17 cellular contexts compared by ENCODE assay signal in the genomic region with DNA sequence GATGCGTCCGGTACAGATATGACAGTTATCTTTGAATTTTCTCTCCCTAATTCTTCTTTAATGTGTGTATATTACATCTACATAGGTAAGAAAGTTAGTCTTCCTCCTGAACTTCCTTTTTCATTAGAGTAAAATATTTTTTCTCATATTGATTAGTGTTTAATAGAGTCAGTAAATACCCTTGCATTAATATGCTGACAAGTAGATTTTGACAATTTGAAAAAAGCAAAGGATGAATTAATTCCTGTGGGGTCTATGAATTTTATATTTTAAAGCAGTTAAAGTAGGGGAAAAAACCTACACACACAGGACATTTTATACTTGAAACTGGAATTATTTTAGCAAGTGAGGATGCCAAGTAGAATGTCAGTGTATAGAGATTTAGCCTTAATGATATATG. TPM values are rescaled to one million over a fixed set of nuclear protein-coding genes. Genes with fewer than 3 reads are reported as not detected.
A peak's percentile ranks its signal among the peaks of the same experiment; 100 is the strongest.
DNase-seq lines count a peak whose midpoint lies in the region; ATAC-seq, FAIRE-seq and TF ChIP-seq lines count a peak whose summit lies in the region.
"Had no signal": no experiment of that assay in that cellular context is flagged by ENCODE, and none has a peak within 500 bp of the region (broad histone marks: within the 10 kb centered on the region; RNA-seq: fewer than 3 reads in every experiment).

No MANE protein-coding gene starts in this region.

- POLR2A ChIA-PET in activated CD4-positive, alpha-beta memory T cell treated with anti-CD3 and anti-CD28 coated beads for 36 hours (lab: Charles Lee) = interaction anchor here (1.0 to 1.3 kb wide), 4 partner anchors 10 to 124 kb away, joined by 3 to 6 read pairs (median 4); partner anchors contain the start of gene OTUD1
- POLR2A ChIA-PET in activated CD4-positive, alpha-beta memory T cell treated with anti-CD3 and anti-CD28 coated beads, Interleukin-2, amount 10 ng/mL, durations not matched to agents 7 days and 5 days (lab: Charles Lee) = interaction anchor here (0.9 to 3.5 kb wide), 3 partner anchors 9 to 85 kb away, joined by 4 to 33 read pairs (median 4); partner anchors contain the start of gene OTUD1
- POLR2A ChIA-PET in activated B cell treated with CpG ODN at 0.5 μM for 24 hours (lab: Charles Lee) = interaction anchor here (0.7 to 8.6 kb wide), 3 partner anchors 9 to 74 kb away, joined by 3 to 137 read pairs (median 6); partner anchors contain the start of gene OTUD1

- H3K9me3 ChIP-seq in DOHH2 (ENCODE audit: control insufficient read depth, insufficient read depth, low read length) = 0 out of 2 replicates have a peak, but pooled peaks cover 4% of the 10 kb centered on the region
- H3K9me3 ChIP-seq in small intestine (ENCODE audit: control insufficient read depth, low read depth) = no peaks in the 10 kb centered on the region
- no peaks in the 10 kb centered on the region for H3K9me3 ChIP-seq in smooth muscle cell (replicated peaks; ENCODE audit: low read depth)
- H3K9me3 ChIP-seq: heart left ventricle had no signal

- H3K9ac ChIP-seq in smooth muscle cell (ENCODE audit: low read depth) = no peak overlapping the region

- peaks cover 7% of the 10 kb centered on the region for H3K36me3 Mint-ChIP-seq in activated CD4-positive, alpha-beta memory T cell treated with anti-CD3 and anti-CD28 coated beads for 36 hours
- H3K36me3 Mint-ChIP-seq in activated CD4-positive, alpha-beta memory T cell treated with anti-CD3 and anti-CD28 coated beads, Interleukin-2, amount 10 ng/mL, durations not matched to agents 7 days and 5 days (ENCODE audit: low read depth) = peaks cover 14% of the 10 kb centered on the region
- peaks cover 22% of the 10 kb centered on the region for H3K36me3 Mint-ChIP-seq in activated B cell treated with CpG ODN at 0.5 μM for 24 hours (ENCODE audit: low read depth)
- no peaks in the 10 kb centered on the region for H3K36me3 Mint-ChIP-seq in natural killer cell treated with Interleukin-12 subunit alpha and Interleukin-12 subunit beta and Interleukin-15 and Interleukin-18, amount 100 ng/mL, for 72 hours

- H3K4me3 Mint-ChIP-seq in activated CD4-positive, alpha-beta memory T cell treated with anti-CD3 and anti-CD28 coated beads for 36 hours = no peak overlapping the region
- H3K4me3 Mint-ChIP-seq in activated CD4-positive, alpha-beta memory T cell treated with anti-CD3 and anti-CD28 coated beads, Interleukin-2, amount 10 ng/mL, durations not matched to agents 7 days and 5 days = no peak overlapping the region
- peak overlapping the region; percentile 77 for H3K4me3 Mint-ChIP-seq in activated B cell treated with CpG ODN at 0.5 μM for 24 hours
- peak overlapping the region; percentile 55 for H3K4me3 Mint-ChIP-seq in natural killer cell treated with Interleukin-12 subunit alpha and Interleukin-12 subunit beta and Interleukin-15 and Interleukin-18, amount 100 ng/mL, for 72 hours
- H3K4me3 Mint-ChIP-seq: nephron progenitor cell, WTC11 had no signal

- no peak for DNase-seq in activated CD4-positive, alpha-beta memory T cell treated with anti-CD3 and anti-CD28 coated beads for 36 hours
- no peak for DNase-seq in activated CD4-positive, alpha-beta memory T cell treated with anti-CD3 and anti-CD28 coated beads, Interleukin-2, amount 10 ng/mL, durations not matched to agents 7 days and 5 days
- DNase-seq in activated B cell treated with CpG ODN at 0.5 μM for 24 hours (no peak), small intestine (no peak), left cardiac atrium (no peak), smooth muscle cell (lab: John Stamatoyannopoulos, UW; ENCODE audit: unreplicated experiment) (no peak)
- DNase-seq in natural killer cell treated with Interleukin-12 subunit alpha and Interleukin-12 subunit beta and Interleukin-15 and Interleukin-18, amount 100 ng/mL, for 72 hours (ENCODE audit: low spot score) = no peak
- DNase-seq: ACHN; amniotic stem cell; effector memory CD4-positive, alpha-beta T cell; heart left ventricle; NCI-H146; nephron progenitor cell had no signal

- H2AFZ ChIP-seq in smooth muscle cell (ENCODE audit: low read depth) = no peak overlapping the region

- H3K27me3 Mint-ChIP-seq in activated CD4-positive, alpha-beta memory T cell treated with anti-CD3 and anti-CD28 coated beads for 36 hours = no peaks in the 10 kb centered on the region
- no peaks in the 10 kb centered on the region for H3K27me3 Mint-ChIP-seq in activated CD4-positive, alpha-beta memory T cell treated with anti-CD3 and anti-CD28 coated beads, Interleukin-2, amount 10 ng/mL, durations not matched to agents 7 days and 5 days
- H3K27me3 Mint-ChIP-seq in activated B cell treated with CpG ODN at 0.5 μM for 24 hours = no peaks in the 10 kb centered on the region
- no peaks in the 10 kb centered on the region for H3K27me3 Mint-ChIP-seq in natural killer cell treated with Interleukin-12 subunit alpha and Interleukin-12 subunit beta and Interleukin-15 and Interleukin-18, amount 100 ng/mL, for 72 hours

- H3K9me3 Mint-ChIP-seq in activated CD4-positive, alpha-beta memory T cell treated with anti-CD3 and anti-CD28 coated beads for 36 hours = no peaks in the 10 kb centered on the region
- H3K9me3 Mint-ChIP-seq in activated CD4-positive, alpha-beta memory T cell treated with anti-CD3 and anti-CD28 coated beads, Interleukin-2, amount 10 ng/mL, durations not matched to agents 7 days and 5 days = no peaks in the 10 kb centered on the region
- H3K9me3 Mint-ChIP-seq in activated B cell treated with CpG ODN at 0.5 μM for 24 hours = no peaks in the 10 kb centered on the region
- no peaks in the 10 kb centered on the region for H3K9me3 Mint-ChIP-seq in natural killer cell treated with Interleukin-12 subunit alpha and Interleukin-12 subunit beta and Interleukin-15 and Interleukin-18, amount 100 ng/mL, for 72 hours
- H3K9me3 Mint-ChIP-seq: nephron progenitor cell, WTC11 had no signal

- 83 to 92% (median 91%) methylated on average over 2 of the region's 2 CpGs for WGBS in small intestine, 3 donors
- 96% methylated on average over 2 of the region's 2 CpGs for WGBS in smooth muscle cell (ENCODE audit: low lambda C conversion rate)

- TF ChIP-seq CTCF in DOHH2 (IDR thresholded peaks at IDR 0.05; ENCODE audit: low read depth, low read length, poor library complexity, severe bottlenecking) (no peak), activated B cell treated with CpG ODN at 0.5 μM for 24 hours (IDR thresholded peaks at IDR 0.05) (no peak), smooth muscle cell (IDR thresholded peaks at IDR 0.05; ENCODE audit: borderline replicate concordance, insufficient read depth, poor library complexity, severe bottlenecking) (no peak)

- H3F3A ChIP-seq in DOHH2 (ENCODE audit: control insufficient read depth, insufficient read depth) (peaks cover 37% of the 10 kb centered on the region), smooth muscle cell (ENCODE audit: low read depth) (no peaks in the 10 kb centered on the region)

- H4K20me1 ChIP-seq in DOHH2 (ENCODE audit: control insufficient read depth, insufficient read depth, low read depth, low read length) (no peaks in the 10 kb centered on the region), smooth muscle cell (ENCODE audit: low read depth) (peaks cover under 1% of the 10 kb centered on the region)

- no peak for FAIRE-seq in small intestine (lab: Jason Lieb, UNC)
- FAIRE-seq: urothelium cell line had no signal

- CTCF ChIA-PET in activated CD4-positive, alpha-beta memory T cell treated with anti-CD3 and anti-CD28 coated beads for 36 hours (lab: Charles Lee) = interaction anchor here (0.9 to 1.7 kb wide), 5 partner anchors 9 to 134 kb away, joined by 3 to 4 read pairs (median 4); partner anchors contain the start of gene OTUD1
- CTCF ChIA-PET in activated CD4-positive, alpha-beta memory T cell treated with anti-CD3 and anti-CD28 coated beads, Interleukin-2, amount 10 ng/mL, durations not matched to agents 7 days and 5 days (lab: Charles Lee) = interaction anchor here (1.2 kb wide), 1 partner anchor 134 kb away, joined by 4 read pairs; no protein-coding TSS in a partner anchor
- CTCF ChIA-PET in activated B cell treated with CpG ODN at 0.5 μM for 24 hours (lab: Charles Lee) = interaction anchor here (1.3 kb wide), 2 partner anchors 9 to 73 kb away, joined by 3 read pairs; partner anchors contain the start of gene OTUD1

- peak overlapping the region; percentile 82 for H3K27ac Mint-ChIP-seq in activated CD4-positive, alpha-beta memory T cell treated with anti-CD3 and anti-CD28 coated beads for 36 hours
- no peak overlapping the region for H3K27ac Mint-ChIP-seq in activated CD4-positive, alpha-beta memory T cell treated with anti-CD3 and anti-CD28 coated beads, Interleukin-2, amount 10 ng/mL, durations not matched to agents 7 days and 5 days
- peak overlapping the region; percentile 93 for H3K27ac Mint-ChIP-seq in activated B cell treated with CpG ODN at 0.5 μM for 24 hours
- H3K27ac Mint-ChIP-seq in natural killer cell treated with Interleukin-12 subunit alpha and Interleukin-12 subunit beta and Interleukin-15 and Interleukin-18, amount 100 ng/mL, for 72 hours = peak overlapping the region in 1 of 2 donors; percentile 75
- H3K27ac Mint-ChIP-seq: nephron progenitor cell, WTC11 had no signal

- H3K27ac ChIP-seq in DOHH2 (ENCODE audit: low read depth, low read length) (peak overlapping the region; percentile 92), small intestine (ENCODE audit: low read depth in 1 of 2, low read length in 1 of 2) (no peak overlapping the region), smooth muscle cell (ENCODE audit: low read depth) (no peak overlapping the region)

- H3K4me3 ChIP-seq in DOHH2 (ENCODE audit: low read length) = peak overlapping the region; percentile 53
- H3K4me3 ChIP-seq in small intestine (ENCODE audit: low read depth in 1 of 2, low read length in 2 of 2) = no peak overlapping the region
- H3K4me3 ChIP-seq in smooth muscle cell = no peak overlapping the region
- H3K4me3 ChIP-seq: heart left ventricle, lung had no signal

- peaks cover 3% of the 10 kb centered on the region for H3K36me3 ChIP-seq in DOHH2 (ENCODE audit: control insufficient read depth, low read length)
- H3K36me3 ChIP-seq in small intestine (ENCODE audit: control insufficient read depth in 2 of 2, insufficient read depth in 2 of 2, low read length in 2 of 2) = peaks cover 0 to 2% of the 10 kb centered on the region in 2 donors
- H3K36me3 ChIP-seq in smooth muscle cell (ENCODE audit: low read depth) = no peaks in the 10 kb centered on the region

- no peaks in the 10 kb centered on the region for H3K9me2 ChIP-seq in DOHH2 (replicated peaks; ENCODE audit: control insufficient read depth, low read length)

- peaks cover 34% of the 10 kb centered on the region for H3K4me1 Mint-ChIP-seq in activated CD4-positive, alpha-beta memory T cell treated with anti-CD3 and anti-CD28 coated beads for 36 hours (ENCODE audit: low read depth)
- peaks cover 38% of the 10 kb centered on the region for H3K4me1 Mint-ChIP-seq in activated CD4-positive, alpha-beta memory T cell treated with anti-CD3 and anti-CD28 coated beads, Interleukin-2, amount 10 ng/mL, durations not matched to agents 7 days and 5 days
- peaks cover 77% of the 10 kb centered on the region for H3K4me1 Mint-ChIP-seq in activated B cell treated with CpG ODN at 0.5 μM for 24 hours
- peaks cover 9 to 14% of the 10 kb centered on the region in 2 donors for H3K4me1 Mint-ChIP-seq in natural killer cell treated with Interleukin-12 subunit alpha and Interleukin-12 subunit beta and Interleukin-15 and Interleukin-18, amount 100 ng/mL, for 72 hours (ENCODE audit: low read depth in 2 of 2)
- H3K4me1 Mint-ChIP-seq: WTC11 had no signal

- intact Hi-C loops in activated CD4-positive, alpha-beta memory T cell treated with anti-CD3 and anti-CD28 coated beads for 36 hours (cut with micrococcal nuclease) = loop anchor here (1.0 to 10.0 kb wide), 11 partner anchors 8 to 1924 kb away; partner anchors contain the start of genes MSRB2 and SKIDA1
- intact Hi-C loops in activated B cell treated with CpG ODN at 0.5 μM for 24 hours (cut with micrococcal nuclease) = loop anchor here (1.0 to 10.0 kb wide), 2 partner anchors 8 to 844 kb away; no protein-coding TSS in a partner anchor
- intact Hi-C loops in left cardiac atrium (cut with DNase I) = loop anchor here in 1 of 2 donors (10.0 kb wide), 1 partner anchor 104 kb away; the partner anchor contains the start of gene C10orf67

- H3K27me3 ChIP-seq in DOHH2 (ENCODE audit: control insufficient read depth, low read length) (no peaks in the 10 kb centered on the region), small intestine (ENCODE audit: control insufficient read depth in 2 of 2, insufficient read depth in 2 of 2, low read length in 2 of 2) (no peaks in the 10 kb centered on the region), smooth muscle cell (ENCODE audit: low read depth) (no peaks in the 10 kb centered on the region)
- H3K27me3 ChIP-seq: heart left ventricle had no signal

- peak overlapping the region; percentile 81 for H3K4me2 ChIP-seq in DOHH2 (ENCODE audit: low read length)
- no peak overlapping the region for H3K4me2 ChIP-seq in smooth muscle cell

- H3K4me1 ChIP-seq in DOHH2 (ENCODE audit: control insufficient read depth, low read length) = peaks cover 76% of the 10 kb centered on the region
- no peaks in the 10 kb centered on the region for H3K4me1 ChIP-seq in small intestine (ENCODE audit: control insufficient read depth in 2 of 2, insufficient read depth in 1 of 2, low read depth in 1 of 2, low read length in 1 of 2)
- no peaks in the 10 kb centered on the region for H3K4me1 ChIP-seq in smooth muscle cell (ENCODE audit: low read depth)

- H3K79me2 ChIP-seq in DOHH2 (ENCODE audit: control insufficient read depth, low read length) = peaks cover 17% of the 10 kb centered on the region
- H3K79me2 ChIP-seq in smooth muscle cell (ENCODE audit: low read depth) = no peaks in the 10 kb centered on the region

- no peak for ATAC-seq in activated B cell treated with CpG ODN at 0.5 μM for 24 hours (ENCODE audit: low read depth)
- ATAC-seq in natural killer cell treated with Interleukin-12 subunit alpha and Interleukin-12 subunit beta and Interleukin-15 and Interleukin-18, amount 100 ng/mL, for 72 hours = no peak
- ATAC-seq in left cardiac atrium = no peak
- ATAC-seq: heart left ventricle, WTC11 had no signal

RNA-seq across cellular contexts. Expression of gene OTUD1, which starts 9.4 kb away (rescaled TPM):
- 10 to 100 TPM; 11.6 to 12.0 TPM for total RNA-seq in activated CD4-positive, alpha-beta memory T cell treated with anti-CD3 and anti-CD28 coated beads for 36 hours
- total RNA-seq in activated CD4-positive, alpha-beta memory T cell treated with anti-CD3 and anti-CD28 coated beads, Interleukin-2, amount 10 ng/mL, durations not matched to agents 7 days and 5 days = 10 to 100 TPM; 23.4 to 23.9 TPM
- 18.7 and 21.0 TPM in 2 replicates for total RNA-seq in activated B cell treated with CpG ODN at 0.5 μM for 24 hours
- 1 to 10 TPM; 2.9 to 3.7 TPM for total RNA-seq in natural killer cell treated with Interleukin-12 subunit alpha and Interleukin-12 subunit beta and Interleukin-15 and Interleukin-18, amount 100 ng/mL, for 72 hours
- polyA plus RNA-seq in small intestine = 1 to 10 TPM; 4.5 to 6.2 (median 4.6) TPM
- total RNA-seq in left cardiac atrium = 10 to 100 TPM; 14.0 to 14.4 TPM
- total RNA-seq in smooth muscle cell = 11.6 and 12.9 TPM in 2 replicates
- polyA plus RNA-seq in smooth muscle cell = 10.8 and 14.0 TPM in 2 replicates

Comparison
In these comparisons a context has a peak if more than half of its experiments do, and no peak if none do; other contexts are left out.
1. H3K4me3 Mint-ChIP-seq: peak in activated B cell treated with CpG ODN at 0.5 μM for 24 hours (single experiment) and natural killer cell treated with Interleukin-12 subunit alpha and Interleukin-12 subunit beta and Interleukin-15 and Interleukin-18, amount 100 ng/mL, for 72 hours (single experiment); none in activated CD4-positive, alpha-beta memory T cell treated with anti-CD3 and anti-CD28 coated beads for 36 hours (single experiment) and activated CD4-positive, alpha-beta memory T cell treated with anti-CD3 and anti-CD28 coated beads, Interleukin-2, amount 10 ng/mL, durations not matched to agents 7 days and 5 days (single experiment).